Comparison of ENCODE assay signal across 12 cellular contexts in the genomic region with DNA sequence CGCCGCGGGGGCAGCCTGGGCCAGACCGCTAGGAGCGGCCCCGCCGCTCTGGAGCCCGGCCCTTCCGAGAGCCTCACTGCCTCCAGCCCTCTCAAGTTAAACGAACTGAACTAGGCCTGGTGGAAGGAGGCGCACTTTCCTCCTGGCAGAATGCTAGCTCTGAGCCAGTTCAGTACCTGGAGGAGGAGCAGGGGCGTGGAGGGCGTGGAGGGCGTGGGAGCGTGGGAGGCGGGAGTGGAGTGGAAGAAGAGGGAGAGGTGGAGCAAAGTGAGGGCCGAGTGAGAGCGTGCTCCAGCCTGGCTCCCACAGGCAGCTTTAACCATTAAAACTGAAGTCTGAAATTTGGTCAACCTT. TPM values are rescaled to one million over a fixed set of nuclear protein-coding genes. Genes with fewer than 3 reads are reported as not detected.
DNase-seq lines count a peak whose midpoint lies in the region; ATAC-seq, FAIRE-seq and TF ChIP-seq lines count a peak whose summit lies in the region.
"Had no signal": no experiment of that assay in that cellular context is flagged by ENCODE, and none has a peak within 500 bp of the region (broad histone marks: within the 10 kb centered on the region; RNA-seq: fewer than 3 reads in every experiment).

No MANE protein-coding gene starts in this region.

- in situ Hi-C loops in transverse colon (cut with MboI; ENCODE audit: low pct_ligation_motif_present in 1 of 4, low pct_unique_long_range_greater_than_20kb in 1 of 4, low sequenced_read_pairs in 3 of 4) = no loop called here

- intact Hi-C loops in heart right ventricle (cut with DNase I) (loop anchor here in 1 of 10 donors (5.0 kb wide), 1 partner anchor 121 kb away; no protein-coding TSS in a partner anchor), Right ventricle myocardium superior (cut with DNase I) (no loop called here), kidney (cut with DNase I) (no loop called here), transverse colon (cut with DNase I; ENCODE audit: low total_unique reads) (no loop called here)

- H3K9me3 ChIP-seq in heart right ventricle = no peaks in the 10 kb centered on the region
- no peaks in the 10 kb centered on the region for H3K9me3 ChIP-seq in kidney (ENCODE audit: control insufficient read depth in 1 of 2, low read length in 2 of 2)
- no peaks in the 10 kb centered on the region for H3K9me3 ChIP-seq in transverse colon

- H3K4me3 ChIP-seq in heart right ventricle (peak overlapping the region in 3 of 10 donors; percentile 20 to 21 (median 20)), kidney (ENCODE audit: low read length in 2 of 2) (no peak overlapping the region), transverse colon (peak overlapping the region in 1 of 4 donors; percentile 14)
- H3K4me3 ChIP-seq: smooth muscle cell had no signal

- no peak overlapping the region for H3K9ac ChIP-seq in kidney (ENCODE audit: low read length in 2 of 2)

- no peak for TF ChIP-seq POLR2A in transverse colon (IDR thresholded peaks at IDR 0.05)

- H3K27me3 ChIP-seq in heart right ventricle (peaks cover 0 to 38% (median 4%) of the 10 kb centered on the region in 7 donors), transverse colon (peaks cover 17% of the 10 kb centered on the region)

- H3K36me3 ChIP-seq in heart right ventricle (peaks cover 0 to 40% (median 0%) of the 10 kb centered on the region in 9 donors), kidney (ENCODE audit: control insufficient read depth in 1 of 2, insufficient read depth in 2 of 2, low read length in 2 of 2) (no peaks in the 10 kb centered on the region), transverse colon (no peaks in the 10 kb centered on the region)

- no peak for TF ChIP-seq EP300 in transverse colon (IDR thresholded peaks at IDR 0.05; ENCODE audit: low read depth)

- peaks cover 11 to 76% (median 55%) of the 10 kb centered on the region in 9 donors for H3K4me1 ChIP-seq in heart right ventricle
- peaks cover 16 to 20% of the 10 kb centered on the region in 2 donors for H3K4me1 ChIP-seq in kidney (ENCODE audit: control insufficient read depth in 1 of 2, insufficient read depth in 1 of 2, low read depth in 1 of 2, low read length in 2 of 2)
- peaks cover 2 to 37% (median 14%) of the 10 kb centered on the region in 4 donors for H3K4me1 ChIP-seq in transverse colon

- WGBS in heart right ventricle, 2 donors = 44 to 52% methylated on average over 18 of the region's 18 CpGs
- 60 to 67% methylated on average over 1 to 15 of the region's 18 CpGs for WGBS in transverse colon (ENCODE audit: low coverage in 1 of 2), 2 donors

- TF ChIP-seq CTCF in heart right ventricle (IDR thresholded peaks at IDR 0.05) = no peak
- no peak for TF ChIP-seq CTCF in kidney (IDR thresholded peaks at IDR 0.05; ENCODE audit: borderline replicate concordance, extremely low read depth, insufficient read depth)
- TF ChIP-seq CTCF in transverse colon (IDR thresholded peaks at IDR 0.05) = no peak

- DNase-seq in heart right ventricle (no peak), Right ventricle myocardium superior (no peak), kidney (peak; percentile 69), transverse colon (no peak)
- DNase-seq: activated CD4-positive, CD25-positive, alpha-beta regulatory T cell; CD8-positive, alpha-beta T cell; NCI-H446 treated with DMSO at 0.1 percent for 48 hours had no signal

- FAIRE-seq in kidney (lab: Jason Lieb, UNC) = no peak
- FAIRE-seq: A204.1, GM12892 had no signal

- ATAC-seq in heart right ventricle (peak in 5 of 8 donors; percentile 1 to 12 (median 3)), Right ventricle myocardium superior (ENCODE audit: poor library complexity) (no peak), GM19023 (IDR thresholded peaks at IDR 0.05; ENCODE audit: unreplicated experiment) (no peak), GM19463 (IDR thresholded peaks at IDR 0.05; ENCODE audit: unreplicated experiment) (no peak)
- ATAC-seq: CD8-positive, alpha-beta T cell had no signal

- H3K27ac ChIP-seq in heart right ventricle = peak overlapping the region in 8 of 10 donors; percentile 50 to 88 (median 74)
- no peak overlapping the region for H3K27ac ChIP-seq in kidney (ENCODE audit: low read depth in 2 of 2, low read length in 2 of 2)
- H3K27ac ChIP-seq in transverse colon = peak overlapping the region in 3 of 4 donors; percentile 8 to 38 (median 33)

RNA-seq across cellular contexts. Expression of a gene that starts 5.3 kb away (rescaled TPM):
- 1 to 10 TPM in 7 of 10 donors, under 1 TPM in 3; 0.76 to 3.1 (median 1.8) TPM for total RNA-seq in heart right ventricle
- 1 to 10 TPM; 3.2 to 3.7 TPM for polyA plus RNA-seq in heart right ventricle
- 1.8 TPM for total RNA-seq in Right ventricle myocardium superior
- total RNA-seq in kidney = 9.3 TPM
- 4.6 TPM for polyA plus RNA-seq in kidney (ENCODE audit: insufficient read depth, low read depth, low replicate concordance)
- total RNA-seq in transverse colon = 1 to 10 TPM; 1.1 to 8.3 (median 6.2) TPM

RNA-seq across cellular contexts. Expression of a gene that starts 6.6 kb away (rescaled TPM):
- total RNA-seq in heart right ventricle (1 to 10 TPM in 7 of 10 donors, under 1 TPM in 3; 0.68 to 2.4 (median 1.3) TPM), Right ventricle myocardium superior (0.65 TPM), kidney (9.2 TPM), transverse colon (10 to 100 TPM in 1 of 4 donors, 1 to 10 TPM in 3; 4.4 to 81.5 (median 7.1) TPM)
- polyA plus RNA-seq in heart right ventricle (under 1 TPM; 0.51 to 0.90 TPM), kidney (ENCODE audit: insufficient read depth, low read depth, low replicate concordance) (0.67 TPM)

RNA-seq across cellular contexts. Expression of a gene that starts 8.8 kb away (rescaled TPM):
- total RNA-seq in heart right ventricle = 1 to 10 TPM; 1.9 to 6.0 (median 3.5) TPM
- polyA plus RNA-seq in heart right ventricle = 1 to 10 TPM; 4.3 to 4.8 TPM
- total RNA-seq in Right ventricle myocardium superior = 2.9 TPM
- total RNA-seq in kidney = 22.4 TPM
- 49.7 TPM for polyA plus RNA-seq in kidney (ENCODE audit: insufficient read depth, low read depth, low replicate concordance)
- 100 to 1,000 TPM in 1 of 4 donors, 10 to 100 TPM in 2, 1 to 10 TPM in 1; 6.7 to 168 (median 23.6) TPM for total RNA-seq in transverse colon
- total RNA-seq: smooth muscle cell had no signal
- polyA plus RNA-seq: smooth muscle cell had no signal

RNA-seq across cellular contexts. Expression of a gene that starts 16.9 kb away (rescaled TPM):
- 10 to 100 TPM; 22.0 to 31.9 (median 27.3) TPM for total RNA-seq in heart right ventricle
- polyA plus RNA-seq in heart right ventricle = 10 to 100 TPM; 10.7 to 10.8 TPM
- 23.4 TPM for total RNA-seq in Right ventricle myocardium superior
- 25.7 TPM for total RNA-seq in kidney
- polyA plus RNA-seq in kidney (ENCODE audit: insufficient read depth, low read depth, low replicate concordance) = 8.6 TPM
- 10 to 100 TPM; 18.8 to 20.9 (median 19.3) TPM for total RNA-seq in transverse colon

RNA-seq across cellular contexts. Expression of a gene that starts 17.0 kb away (rescaled TPM):
- 10 to 100 TPM in 4 of 10 donors, 1 to 10 TPM in 6; 6.9 to 11.1 (median 9.0) TPM for total RNA-seq in heart right ventricle
- polyA plus RNA-seq in heart right ventricle = 10 to 100 TPM in 1 of 2 donors, 1 to 10 TPM in 1; 8.5 to 11.6 TPM
- 5.2 TPM for total RNA-seq in Right ventricle myocardium superior
- 32.7 TPM for total RNA-seq in kidney
- 56.7 TPM for polyA plus RNA-seq in kidney (ENCODE audit: insufficient read depth, low read depth, low replicate concordance)
- total RNA-seq in transverse colon = 100 to 1,000 TPM in 1 of 4 donors, 10 to 100 TPM in 3; 84.2 to 106 (median 94.6) TPM

Comparison
In these comparisons a context has a peak if more than half of its experiments do, and no peak if none do; other contexts are left out.
1. ATAC-seq: peak in heart right ventricle (5 of 8); none in Right ventricle myocardium superior (single experiment), GM19023 (single experiment) and GM19463 (single experiment).
2. H3K27ac ChIP-seq: peak in heart right ventricle (8 of 10) and transverse colon (3 of 4); none in kidney (0 of 2).